Comparison of ENCODE assay signal across 15 cellular contexts in the genomic region with DNA sequence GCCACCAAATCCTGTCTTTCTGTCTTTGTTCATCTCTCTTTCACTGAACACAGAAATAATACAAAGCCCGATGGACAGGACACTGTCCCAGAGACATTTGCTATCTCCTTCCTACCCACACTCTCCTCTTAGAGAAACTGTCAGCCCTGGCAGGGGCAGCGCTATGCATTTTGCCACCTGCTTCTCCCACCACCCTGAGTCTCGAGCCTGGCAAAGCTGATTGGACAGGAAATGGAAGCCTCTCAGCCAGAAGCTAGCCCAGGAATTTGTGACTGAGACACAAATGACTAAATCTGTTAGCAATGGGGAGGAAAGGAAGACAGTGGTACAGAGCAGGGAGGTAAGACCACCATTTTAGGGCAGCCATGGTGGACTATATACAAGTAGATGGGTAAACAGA. TPM values are rescaled to one million over a fixed set of nuclear protein-coding genes. Genes with fewer than 3 reads are reported as not detected.
DNase-seq lines count a peak whose midpoint lies in the region; ATAC-seq and TF ChIP-seq lines count a peak whose summit lies in the region.
"Had no signal": no experiment of that assay in that cellular context is flagged by ENCODE, and none has a peak within 500 bp of the region (broad histone marks: within the 10 kb centered on the region; RNA-seq: fewer than 3 reads in every experiment).

No MANE protein-coding gene starts in this region.

- peak; percentile 11 for DNase-seq in Daoy (ENCODE audit: low read depth)
- peak; percentile 7 for DNase-seq in HT1080 (ENCODE audit: low read depth)
- peak; percentile 66 for DNase-seq in esophagus muscularis mucosa (ENCODE audit: extremely low spot score)
- DNase-seq in neural progenitor cell (ENCODE audit: low spot score): no peak
- no peak for DNase-seq in UCSD-AML1 (lab: John Stamatoyannopoulos, UW; ENCODE audit: unreplicated experiment)
- DNase-seq: CD8-positive, alpha-beta T cell; COR-L47; DMS153; DMS79 treated with DMSO at 0.1 percent for 48 hours; GF-D8 had no signal

- H3K4me3 Mint-ChIP-seq in neural progenitor cell: no peak overlapping the region
- H3K4me3 Mint-ChIP-seq: CD14-positive monocyte; CD8-positive, alpha-beta T cell had no signal

- ATAC-seq in GM19455 (IDR thresholded peaks at IDR 0.05; ENCODE audit: unreplicated experiment) (no peak), GM18858 (IDR thresholded peaks at IDR 0.05; ENCODE audit: unreplicated experiment) (no peak), HG03159 (IDR thresholded peaks at IDR 0.05; ENCODE audit: unreplicated experiment) (no peak)
- ATAC-seq: A549; CD8-positive, alpha-beta T cell had no signal

- H3K4me1 Mint-ChIP-seq in neural progenitor cell: peaks cover 2% of the 10 kb centered on the region
- H3K4me1 Mint-ChIP-seq: CD14-positive monocyte had no signal

- no peak for TF ChIP-seq CTCF in esophagus muscularis mucosa (IDR thresholded peaks at IDR 0.05)
- TF ChIP-seq CTCF in neural progenitor cell (IDR thresholded peaks at IDR 0.05): no peak

- H2AFZ ChIP-seq in neural progenitor cell (replicated peaks): peak overlapping the region; percentile 44

- intact Hi-C loops in esophagus muscularis mucosa (cut with DNase I): no loop called here

- no peaks in the 10 kb centered on the region for H3K79me2 ChIP-seq in neural progenitor cell (ENCODE audit: low read depth)

- 75% methylated on average over 3 of the region's 3 CpGs for WGBS in esophagus muscularis mucosa

- H3K27me3 ChIP-seq in esophagus muscularis mucosa (no peaks in the 10 kb centered on the region), neural progenitor cell (no peaks in the 10 kb centered on the region)

- no peak for TF ChIP-seq EP300 in esophagus muscularis mucosa (IDR thresholded peaks at IDR 0.05)

- no peaks in the 10 kb centered on the region for H4K20me1 ChIP-seq in neural progenitor cell (ENCODE audit: low read depth)

- H3K9ac ChIP-seq in neural progenitor cell: no peak overlapping the region

- no peaks in the 10 kb centered on the region for H3K36me3 Mint-ChIP-seq in neural progenitor cell
- H3K36me3 Mint-ChIP-seq: CD14-positive monocyte; CD8-positive, alpha-beta T cell had no signal

- no peak overlapping the region for H3K4me2 ChIP-seq in neural progenitor cell
- H3K4me2 ChIP-seq: A549 had no signal

- no peak overlapping the region for H3K27ac Mint-ChIP-seq in neural progenitor cell
- H3K27ac Mint-ChIP-seq: CD14-positive monocyte; CD8-positive, alpha-beta T cell had no signal

- TF ChIP-seq POLR2A in esophagus muscularis mucosa (IDR thresholded peaks at IDR 0.05; ENCODE audit: low read depth): no peak

- no peak overlapping the region for H3K4me3 ChIP-seq in esophagus muscularis mucosa
- no peak overlapping the region for H3K4me3 ChIP-seq in neural progenitor cell
- H3K4me3 ChIP-seq: A549 had no signal

- H3F3A ChIP-seq in neural progenitor cell (ENCODE audit: low read depth): no peaks in the 10 kb centered on the region

- H3K27me3 Mint-ChIP-seq in neural progenitor cell (ENCODE audit: insufficient read depth, low read depth): no peaks in the 10 kb centered on the region

- H3K27ac ChIP-seq in esophagus muscularis mucosa (replicated peaks in 1 of 4) (no peak overlapping the region), neural progenitor cell (no peak overlapping the region)
- H3K27ac ChIP-seq: A549 had no signal

- H3K4me1 ChIP-seq in esophagus muscularis mucosa (peaks cover 0 to 12% (median 6%) of the 10 kb centered on the region in 4 donors), neural progenitor cell (peaks cover 7% of the 10 kb centered on the region)
- H3K4me1 ChIP-seq: A549 had no signal

- H3K9me3 ChIP-seq in esophagus muscularis mucosa (no peaks in the 10 kb centered on the region), neural progenitor cell (ENCODE audit: low read depth) (no peaks in the 10 kb centered on the region)

- no peaks in the 10 kb centered on the region for H3K36me3 ChIP-seq in esophagus muscularis mucosa
- no peaks in the 10 kb centered on the region for H3K36me3 ChIP-seq in neural progenitor cell

- H3K9me3 Mint-ChIP-seq in neural progenitor cell: no peaks in the 10 kb centered on the region
- H3K9me3 Mint-ChIP-seq: CD8-positive, alpha-beta T cell had no signal

RNA-seq across cellular contexts. Expression of gene GALNT18, which starts 14.9 kb away (rescaled TPM):
- 5.9 and 6.9 TPM in 2 replicates for total RNA-seq in Daoy (2014; rRNA removed; shearing (Covaris generic))
- 12.8 and 13.6 TPM in 2 replicates for total RNA-seq in HT1080 (2014; rRNA removed; shearing (Covaris generic))
- polyA plus RNA-seq in HT1080 (2015; cell fraction: cytosol; rRNA removed): 0.95 and 0.99 TPM in 2 replicates
- 0.36 and 0.40 TPM in 2 replicates for polyA plus RNA-seq in HT1080 (2015; cell fraction: nucleus; rRNA removed)
- total RNA-seq in esophagus muscularis mucosa (10 to 100 TPM; 29.1 to 67.0 (median 49.3) TPM), neural progenitor cell (ENCODE audit: low replicate concordance) (2.4 and 4.0 TPM in 2 replicates)
- total RNA-seq: CD8-positive, alpha-beta T cell had no signal
- polyA plus RNA-seq: CD14-positive monocyte had no signal

Comparison
In these comparisons a context has a peak if more than half of its experiments do, and no peak if none do; other contexts are left out.
1. DNase-seq: peak in Daoy (single experiment), HT1080 (single experiment) and esophagus muscularis mucosa (single experiment); none in neural progenitor cell (single experiment) and UCSD-AML1 (single experiment).